Comparison of ENCODE assay signal across 7 cellular contexts in genomic region chr3:123605789-123606234, GRCh38. TPM values are rescaled to one million over a fixed set of nuclear protein-coding genes. Genes with fewer than 3 reads are reported as not detected.
DNase-seq lines count a peak whose midpoint lies in the region; ATAC-seq lines count a peak whose summit lies in the region.

No MANE protein-coding gene starts in this region.

- H3K27ac Mint-ChIP-seq in activated T-helper 17 cell treated with anti-CD3 and anti-CD28 coated beads, Interleukin-2, amount 50 U/mL, for 72 hours: no peak overlapping the region
- peak overlapping the region; percentile 49 for H3K27ac Mint-ChIP-seq in stimulated activated memory B cell treated with anti-CD40 and anti-IgM and Interleukin-4, amounts not matched to agents 10 μg/mL and 1 μg/mL and 100 μg/mL, for 72 hours

- no peaks in the 10 kb centered on the region for H3K36me3 Mint-ChIP-seq in activated T-helper 17 cell treated with anti-CD3 and anti-CD28 coated beads, Interleukin-2, amount 50 U/mL, for 72 hours (ENCODE audit: low read depth)
- H3K36me3 Mint-ChIP-seq in stimulated activated memory B cell treated with anti-CD40 and anti-IgM and Interleukin-4, amounts not matched to agents 10 μg/mL and 1 μg/mL and 100 μg/mL, for 72 hours: peaks cover under 1% of the 10 kb centered on the region

- no peaks in the 10 kb centered on the region for H3K27me3 Mint-ChIP-seq in activated T-helper 17 cell treated with anti-CD3 and anti-CD28 coated beads, Interleukin-2, amount 50 U/mL, for 72 hours
- no peaks in the 10 kb centered on the region for H3K27me3 Mint-ChIP-seq in stimulated activated memory B cell treated with anti-CD40 and anti-IgM and Interleukin-4, amounts not matched to agents 10 μg/mL and 1 μg/mL and 100 μg/mL, for 72 hours

- H3K4me1 Mint-ChIP-seq in activated T-helper 17 cell treated with anti-CD3 and anti-CD28 coated beads, Interleukin-2, amount 50 U/mL, for 72 hours: peaks cover 14% of the 10 kb centered on the region
- H3K4me1 Mint-ChIP-seq in stimulated activated memory B cell treated with anti-CD40 and anti-IgM and Interleukin-4, amounts not matched to agents 10 μg/mL and 1 μg/mL and 100 μg/mL, for 72 hours: peaks cover 31% of the 10 kb centered on the region

- no peak overlapping the region for H3K4me3 Mint-ChIP-seq in activated T-helper 17 cell treated with anti-CD3 and anti-CD28 coated beads, Interleukin-2, amount 50 U/mL, for 72 hours
- H3K4me3 Mint-ChIP-seq in stimulated activated memory B cell treated with anti-CD40 and anti-IgM and Interleukin-4, amounts not matched to agents 10 μg/mL and 1 μg/mL and 100 μg/mL, for 72 hours: no peak overlapping the region

- no peak for DNase-seq in DMS 273 (lab: John Stamatoyannopoulos, UW; ENCODE audit: unreplicated experiment)
- no peak for DNase-seq in retina

- ATAC-seq in GM18909 (IDR thresholded peaks at IDR 0.05; ENCODE audit: poor library complexity, unreplicated experiment): peak; percentile 74
- peak; percentile 66 for ATAC-seq in HG03060 (IDR thresholded peaks at IDR 0.05; ENCODE audit: low read depth, unreplicated experiment)
- peak; percentile 52 for ATAC-seq in activated T-helper 17 cell treated with anti-CD3 and anti-CD28 coated beads, Interleukin-2, amount 50 U/mL, for 72 hours (replicated peaks)
- ATAC-seq in stimulated activated memory B cell treated with anti-CD40 and anti-IgM and Interleukin-4, amounts not matched to agents 10 μg/mL and 1 μg/mL and 100 μg/mL, for 72 hours: peak; percentile 84
- no peak for ATAC-seq in GM18519 (IDR thresholded peaks at IDR 0.05; ENCODE audit: low FRiP score, unreplicated experiment)

- no peaks in the 10 kb centered on the region for H3K9me3 Mint-ChIP-seq in activated T-helper 17 cell treated with anti-CD3 and anti-CD28 coated beads, Interleukin-2, amount 50 U/mL, for 72 hours
- H3K9me3 Mint-ChIP-seq in stimulated activated memory B cell treated with anti-CD40 and anti-IgM and Interleukin-4, amounts not matched to agents 10 μg/mL and 1 μg/mL and 100 μg/mL, for 72 hours: no peaks in the 10 kb centered on the region

RNA-seq across cellular contexts. Expression of gene HACD2, which starts 21.0 kb away (rescaled TPM):
- 10 to 100 TPM; 22.4 to 31.3 TPM for total RNA-seq in activated T-helper 17 cell treated with anti-CD3 and anti-CD28 coated beads, Interleukin-2, amount 50 U/mL, for 72 hours
